1 cellular context compared by ENCODE assay signal in genomic region chr5:79091064-79091463, GRCh38.
TF ChIP-seq lines count a peak whose summit lies in the region.

No MANE protein-coding gene starts in this region.

TF ChIP-seq in liver, 16 proteins besides CTCF, POLR2A, EP300 and RAD21 (continued from another document):
- TF ChIP-seq ATF3 (IDR thresholded peaks at IDR 0.05) = no peak
- TF ChIP-seq JUND (IDR thresholded peaks at IDR 0.05) = no peak
- no peak for TF ChIP-seq ZBTB33 (IDR thresholded peaks at IDR 0.05)
- no peak for TF ChIP-seq MAX (IDR thresholded peaks at IDR 0.05)
- TF ChIP-seq TAF1 (conservative IDR thresholded peaks at IDR 0.05) = no peak
- no peak for TF ChIP-seq HNF4G (IDR thresholded peaks at IDR 0.05)
- peak; percentile 21 for TF ChIP-seq YY1 (IDR thresholded peaks at IDR 0.05)
- TF ChIP-seq GABPA (IDR thresholded peaks at IDR 0.05 in 1 of 2, conservative IDR thresholded peaks at IDR 0.05 in 1 of 2) = no peak
- no peak for TF ChIP-seq EGR1 (IDR thresholded peaks at IDR 0.05; ENCODE audit: low read depth in 2 of 2)
- TF ChIP-seq SP1 (IDR thresholded peaks at IDR 0.05) = no peak
- TF ChIP-seq FOXA2 (IDR thresholded peaks at IDR 0.05) = no peak
- no peak for TF ChIP-seq FOXA1 (IDR thresholded peaks at IDR 0.05)
- peak; percentile 72 to 74 for TF ChIP-seq RXRA (IDR thresholded peaks at IDR 0.05)
- TF ChIP-seq HNF4A (conservative IDR thresholded peaks at IDR 0.05) = peak; percentile 19 to 49
TF ChIP-seq in liver: peak in this region for 3.
